ENCODE assay signal across 9 cellular contexts in the genomic region with DNA sequence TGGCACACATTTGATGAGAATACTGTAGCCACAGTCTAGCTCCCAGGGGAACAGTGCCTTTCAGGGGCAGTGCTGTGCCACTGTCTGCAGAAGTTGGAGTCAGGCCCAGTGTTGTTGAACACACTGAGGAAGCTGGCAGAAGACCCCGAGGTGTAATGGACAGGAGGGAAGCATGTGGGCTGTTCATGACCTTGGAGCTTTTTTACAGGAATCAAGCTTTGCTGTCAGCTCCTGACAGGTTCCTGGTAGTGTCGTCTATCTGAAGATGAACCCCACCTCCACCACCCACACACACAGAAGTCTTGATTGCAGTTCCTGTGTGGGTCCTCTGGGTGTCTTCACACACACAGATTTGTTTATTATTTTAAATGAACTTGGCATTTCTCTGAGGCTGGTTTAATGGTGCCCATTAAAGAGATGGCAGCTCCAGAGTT. TPM values are rescaled to one million over a fixed set of nuclear protein-coding genes. Genes with fewer than 3 reads are reported as not detected.
DNase-seq lines count a peak whose midpoint lies in the region; ATAC-seq and TF ChIP-seq lines count a peak whose summit lies in the region.
"Had no signal": no experiment of that assay in that cellular context is flagged by ENCODE, and none has a peak within 500 bp of the region (broad histone marks: within the 10 kb centered on the region; RNA-seq: fewer than 3 reads in every experiment).

No MANE protein-coding gene starts in this region.

- peaks cover 7% of the 10 kb centered on the region; the same call in 2 of the 3 replicates for H3K4me1 Mint-ChIP-seq in GM23338

- peak; percentile 22 to 29; a peak in 2 of 4 replicates for TF ChIP-seq CTCF in GM23338 (conservative IDR thresholded peaks at IDR 0.05; ENCODE audit: low read depth in 2 of 2)
- TF ChIP-seq CTCF in WERI-Rb-1 (IDR thresholded peaks at IDR 0.05; ENCODE audit: low read depth, low read length) = peak; percentile 32
- TF ChIP-seq CTCF in esophagus muscularis mucosa (IDR thresholded peaks at IDR 0.05) = peak; percentile 11 to 29 (median 28)

- H3K9me3 ChIP-seq in WERI-Rb-1 (ENCODE audit: severe bottlenecking) = no peaks in the 10 kb centered on the region
- no peaks in the 10 kb centered on the region for H3K9me3 ChIP-seq in esophagus muscularis mucosa
- H3K9me3 ChIP-seq: thoracic aorta had no signal

- 11% methylated on average over 1 of the region's 2 CpGs for WGBS in esophagus muscularis mucosa

- no peaks in the 10 kb centered on the region for H3K79me2 ChIP-seq in GM23338 (replicated peaks; ENCODE audit: insufficient read depth)

- no peak overlapping the region for H3K4me2 ChIP-seq in GM23338

- H2AFZ ChIP-seq in GM23338 = no peak overlapping the region

- intact Hi-C loops in esophagus muscularis mucosa (cut with DNase I) = no loop called here

- DNase-seq in SIG-M5 treated with dmso at 0.1 percent for 504 hours (lab: John Stamatoyannopoulos, UW; ENCODE audit: unreplicated experiment) (peak; percentile 55), SIG-M5 (lab: John Stamatoyannopoulos, UW) (no peak), GM23338 (ENCODE audit: low spot score) (no peak), Kasumi-1 (lab: John Stamatoyannopoulos, UW) (peak; percentile 55 to 76), WERI-Rb-1 (peak; percentile 37), esophagus muscularis mucosa (ENCODE audit: extremely low spot score) (no peak), T1000 (lab: John Stamatoyannopoulos, UW) (no peak)
- peak; percentile 51 to 67 for DNase-seq in stimulated activated CD4-positive, alpha-beta T cell treated with anti-CD3 and anti-CD28 coated beads, Interleukin-2, amount 100 ng/mL, for 24 hours

- H3K36me3 ChIP-seq in GM23338 (ENCODE audit: insufficient read depth) (no peaks in the 10 kb centered on the region), WERI-Rb-1 (no peaks in the 10 kb centered on the region), esophagus muscularis mucosa (no peaks in the 10 kb centered on the region)
- H3K36me3 ChIP-seq: thoracic aorta had no signal

- H3K27ac ChIP-seq in GM23338 (ENCODE audit: low read depth) (no peak overlapping the region), WERI-Rb-1 (no peak overlapping the region), esophagus muscularis mucosa (replicated peaks in 1 of 4) (no peak overlapping the region)
- H3K27ac ChIP-seq: thoracic aorta had no signal

- no peaks in the 10 kb centered on the region for H3K27me3 ChIP-seq in GM23338 (ENCODE audit: insufficient read depth)
- H3K27me3 ChIP-seq in WERI-Rb-1 (ENCODE audit: insufficient read depth, low read depth, severe bottlenecking) = no peaks in the 10 kb centered on the region
- no peaks in the 10 kb centered on the region for H3K27me3 ChIP-seq in esophagus muscularis mucosa

- no peaks in the 10 kb centered on the region for H3K36me3 Mint-ChIP-seq in GM23338 (ENCODE audit: low read depth)

- no peaks in the 10 kb centered on the region for H3K9me2 ChIP-seq in GM23338 (ENCODE audit: insufficient read depth)

- no peak for TF ChIP-seq EP300 in esophagus muscularis mucosa (IDR thresholded peaks at IDR 0.05)

- H3K27me3 Mint-ChIP-seq in GM23338 (ENCODE audit: insufficient read depth, low read depth, poor library complexity) = no peaks in the 10 kb centered on the region

- no peak overlapping the region for H3K27ac Mint-ChIP-seq in GM23338

- peak; percentile 41; the same call in 1 of the 3 replicates for ATAC-seq in GM23338

- TF ChIP-seq POLR2A in esophagus muscularis mucosa (IDR thresholded peaks at IDR 0.05; ENCODE audit: low read depth) = no peak

- H3K4me3 ChIP-seq in GM23338 (no peak overlapping the region), WERI-Rb-1 (ENCODE audit: low read depth, low read length) (no peak overlapping the region), esophagus muscularis mucosa (no peak overlapping the region)
- H3K4me3 ChIP-seq: thoracic aorta had no signal

- peaks cover under 1% of the 10 kb centered on the region; the same call in 1 of the 2 replicates for H3K4me1 ChIP-seq in GM23338 (ENCODE audit: insufficient read depth)
- peaks cover 0 to 27% (median 22%) of the 10 kb centered on the region in 4 donors for H3K4me1 ChIP-seq in esophagus muscularis mucosa

- no peaks in the 10 kb centered on the region for H4K20me1 ChIP-seq in GM23338 (replicated peaks; ENCODE audit: insufficient read depth)

- H3K4me3 Mint-ChIP-seq in GM23338 = no peak overlapping the region

- no peaks in the 10 kb centered on the region for H3F3A ChIP-seq in GM23338 (replicated peaks; ENCODE audit: low read depth)

- H3K9me3 Mint-ChIP-seq in GM23338 = no peaks in the 10 kb centered on the region

TF ChIP-seq in GM23338, 12 proteins besides CTCF, POLR2A, EP300 and RAD21 (continues in another document):
- TF ChIP-seq EZH2 (IDR thresholded peaks at IDR 0.05; ENCODE audit: low read depth, unreplicated experiment) (no peak), CREB1 (CRISPR knock-in tag; IDR thresholded peaks at IDR 0.05; ENCODE audit: low read depth) (no peak), ZNF114 (CRISPR knock-in tag; IDR thresholded peaks at IDR 0.05) (no peak), STAT1 (IDR thresholded peaks at IDR 0.05; ENCODE audit: unreplicated experiment) (no peak), ZNF462 (CRISPR knock-in tag; IDR thresholded peaks at IDR 0.05) (no peak), ZNF331 (CRISPR knock-in tag; IDR thresholded peaks at IDR 0.05; ENCODE audit: low read depth) (no peak), JUNB (IDR thresholded peaks at IDR 0.05; ENCODE audit: unreplicated experiment) (no peak), NANOG (IDR thresholded peaks at IDR 0.05; ENCODE audit: borderline replicate concordance) (no peak)

RNA-seq across cellular contexts. Expression of gene TNFAIP8, which starts 40.3 kb away (rescaled TPM):
- total RNA-seq in GM23338 (2014; rRNA removed; shearing (Covaris generic)) = 29.2 and 30.1 TPM in 2 replicates
- polyA plus RNA-seq in GM23338 (2016; fragmentation: Nextera tagmentation; extraction: Ambion mirVana) = 10.6 and 12.8 TPM in 2 replicates
- 10 to 100 TPM; 20.2 to 26.2 (median 22.5) TPM for total RNA-seq in esophagus muscularis mucosa

Comparison
In these comparisons a context has a peak if more than half of its experiments do, and no peak if none do; other contexts are left out.
1. DNase-seq: peak in SIG-M5 treated with dmso at 0.1 percent for 504 hours (single experiment), Kasumi-1 (2 of 2), WERI-Rb-1 (single experiment) and stimulated activated CD4-positive, alpha-beta T cell treated with anti-CD3 and anti-CD28 coated beads, Interleukin-2, amount 100 ng/mL, for 24 hours (2 of 2); none in SIG-M5 (single experiment), GM23338 (single experiment), esophagus muscularis mucosa (single experiment) and T1000 (single experiment).
2. Peak in every context shown above with its lines, with median percentiles within 50 percentile points of each other: CTCF ChIP-seq.